11 cellular contexts compared by ENCODE assay signal in genomic region chr1:60133848-60134247, GRCh38.
DNase-seq lines count a peak whose midpoint lies in the region; ATAC-seq and TF ChIP-seq lines count a peak whose summit lies in the region.
"Had no signal": no experiment of that assay in that cellular context is flagged by ENCODE, and none has a peak within 500 bp of the region (broad histone marks: within the 10 kb centered on the region; RNA-seq: fewer than 3 reads in every experiment).

No MANE protein-coding gene starts in this region.

- peak overlapping the region; percentile 80 for H3K4me3 Mint-ChIP-seq in HFFc6
- H3K4me3 Mint-ChIP-seq: activated CD4-positive, alpha-beta T cell treated with anti-CD3 and anti-CD28 coated beads, Interleukin-2, amount 10 ng/mL, durations not matched to agents 7 days and 5 days had no signal

- peaks cover 4% of the 10 kb centered on the region for H3K36me3 Mint-ChIP-seq in HFFc6 (ENCODE audit: low read depth)

- intact Hi-C loops in left lung (cut with DNase I), result no loop called here

- no peaks in the 10 kb centered on the region for H3K27me3 ChIP-seq in left lung

- H3K9me3 Mint-ChIP-seq in HFFc6, result no peaks in the 10 kb centered on the region
- H3K9me3 Mint-ChIP-seq: activated CD4-positive, alpha-beta T cell treated with anti-CD3 and anti-CD28 coated beads, Interleukin-2, amount 10 ng/mL, durations not matched to agents 7 days and 5 days had no signal

- no peaks in the 10 kb centered on the region for H3K9me3 ChIP-seq in left lung

- peak overlapping the region; percentile 98 for H3K27ac Mint-ChIP-seq in HFFc6
- H3K27ac Mint-ChIP-seq: activated CD4-positive, alpha-beta T cell treated with anti-CD3 and anti-CD28 coated beads, Interleukin-2, amount 10 ng/mL, durations not matched to agents 7 days and 5 days had no signal

- TF ChIP-seq CTCF in HFFc6 (IDR thresholded peaks at IDR 0.05), result no peak
- TF ChIP-seq CTCF in left lung (IDR thresholded peaks at IDR 0.05), result no peak

- H3K27ac ChIP-seq in left lung, result no peak overlapping the region

- peaks cover 91% of the 10 kb centered on the region for H3K4me1 Mint-ChIP-seq in HFFc6 (ENCODE audit: low read depth)

- H3K27me3 Mint-ChIP-seq in HFFc6 (ENCODE audit: insufficient read depth), result no peaks in the 10 kb centered on the region
- H3K27me3 Mint-ChIP-seq: activated CD4-positive, alpha-beta T cell treated with anti-CD3 and anti-CD28 coated beads, Interleukin-2, amount 10 ng/mL, durations not matched to agents 7 days and 5 days had no signal

- peaks cover 0 to 2% of the 10 kb centered on the region in 2 donors for H3K4me1 ChIP-seq in left lung

- DNase-seq in AG20443 (ENCODE audit: low spot score) (peak; percentile 77), HFFc6 (peak; percentile 79), amniotic stem cell (lab: John Stamatoyannopoulos, UW) (peak; percentile 26), left lung (peak in 1 of 2 donors; percentile 41), NCI-H1436 treated with DMSO at 0.1 percent for 48 hours (lab: John Stamatoyannopoulos, UW) (no peak), ACHN (no peak)
- DNase-seq in stimulated activated CD4-positive, alpha-beta T cell treated with anti-CD3 and anti-CD28 coated beads, Interleukin-1b, Interleukin-23, amount 100 ng/mL, for 48 hours, result no peak
- DNase-seq: activated CD4-positive, alpha-beta T cell treated with anti-CD3 and anti-CD28 coated beads, Interleukin-2, amount 10 ng/mL, durations not matched to agents 7 days and 5 days; NCI-H1092 treated with DMSO at 0.1 percent for 48 hours; SW 1271 had no signal

- H3K36me3 ChIP-seq in left lung, result no peaks in the 10 kb centered on the region

- in situ Hi-C loops in ACHN (cut with HindIII; ENCODE audit: low pct_ligation_motif_present, low pct_unique_long_range_greater_than_20kb, low sequenced_read_pairs), result no loop called here

- ATAC-seq in left lung, result peak; percentile 87
- no peak for ATAC-seq in GM21390 (IDR thresholded peaks at IDR 0.05; ENCODE audit: unreplicated experiment)

- H3K4me3 ChIP-seq in left lung, result no peak overlapping the region

Comparison
In these comparisons a context has a peak if more than half of its experiments do, and no peak if none do; other contexts are left out.
1. DNase-seq: peak in AG20443 (single experiment), HFFc6 (single experiment) and amniotic stem cell (single experiment); none in NCI-H1436 treated with DMSO at 0.1 percent for 48 hours (single experiment), ACHN (single experiment) and stimulated activated CD4-positive, alpha-beta T cell treated with anti-CD3 and anti-CD28 coated beads, Interleukin-1b, Interleukin-23, amount 100 ng/mL, for 48 hours (single experiment).